Comparison of ENCODE assay signal across 15 cellular contexts in genomic region chr3:57689367-57690053, GRCh38. TPM values are rescaled to one million over a fixed set of nuclear protein-coding genes. Genes with fewer than 3 reads are reported as not detected.
DNase-seq lines count a peak whose midpoint lies in the region; ATAC-seq and TF ChIP-seq lines count a peak whose summit lies in the region.
"Had no signal": no experiment of that assay in that cellular context is flagged by ENCODE, and none has a peak within 500 bp of the region (broad histone marks: within the 10 kb centered on the region; RNA-seq: fewer than 3 reads in every experiment).

No MANE protein-coding gene starts in this region.

- peaks cover 62% of the 10 kb centered on the region for H3K4me1 Mint-ChIP-seq in CD8-positive, alpha-beta T cell (ENCODE audit: low read depth)
- peaks cover 25% of the 10 kb centered on the region for H3K4me1 Mint-ChIP-seq in activated T-helper 17 cell treated with anti-CD3 and anti-CD28 coated beads, Interleukin-2, amount 50 U/mL, for 72 hours

- no peaks in the 10 kb centered on the region for H3K9me3 ChIP-seq in CD8-positive, alpha-beta T cell (ENCODE audit: low read length)
- H3K9me3 ChIP-seq in ovary, result no peaks in the 10 kb centered on the region

- no peaks in the 10 kb centered on the region for H3K9me3 Mint-ChIP-seq in CD8-positive, alpha-beta T cell
- H3K9me3 Mint-ChIP-seq in activated T-helper 17 cell treated with anti-CD3 and anti-CD28 coated beads, Interleukin-2, amount 50 U/mL, for 72 hours, result no peaks in the 10 kb centered on the region

- peak overlapping the region; percentile 55 for H3K27ac Mint-ChIP-seq in CD8-positive, alpha-beta T cell
- H3K27ac Mint-ChIP-seq in activated T-helper 17 cell treated with anti-CD3 and anti-CD28 coated beads, Interleukin-2, amount 50 U/mL, for 72 hours, result no peak overlapping the region

- WGBS in mesendoderm (ENCODE audit: extremely low coverage, insufficient coverage, low lambda C conversion rate), result no CpG with 5 or more reads among the region's 4 CpGs
- WGBS in ovary, 3 donors, result 59 to 71% (median 64%) methylated on average over 4 of the region's 4 CpGs

- no peak overlapping the region for H2BK5ac ChIP-seq in mesendoderm (ENCODE audit: low read length)

- no peak overlapping the region for H3K4ac ChIP-seq in mesendoderm (ENCODE audit: low read depth, low read length)

- intact Hi-C loops in CD8-positive, alpha-beta T cell (cut with DNase I, micrococcal nuclease), result loop anchor here (2.0 to 10.0 kb wide), 4 partner anchors 17 to 465 kb away; partner anchors contain the start of gene APPL1 (in 1 of the 2)
- intact Hi-C loops in ovary (cut with DNase I), result loop anchor here in 1 of 4 donors (5.0 kb wide), 1 partner anchor 68 kb away; the partner anchor contains the start of gene SLMAP

- TF ChIP-seq POLR2A in ovary (IDR thresholded peaks at IDR 0.05), result no peak

- no peak overlapping the region for H3K27ac ChIP-seq in CD8-positive, alpha-beta T cell (ENCODE audit: low read depth, low read length)
- H3K27ac ChIP-seq in mesendoderm (ENCODE audit: low read depth, low read length) (no peak overlapping the region), ovary (no peak overlapping the region)

- no peak overlapping the region for H3K56ac ChIP-seq in mesendoderm (ENCODE audit: low read length)

- no peaks in the 10 kb centered on the region for H3K36me3 ChIP-seq in CD8-positive, alpha-beta T cell (ENCODE audit: insufficient read depth, low read length)
- H3K36me3 ChIP-seq in H7 (replicated peaks; ENCODE audit: control insufficient read depth, insufficient read depth, low read length), result no peaks in the 10 kb centered on the region
- no peaks in the 10 kb centered on the region for H3K36me3 ChIP-seq in mesendoderm (ENCODE audit: control insufficient read depth, insufficient read depth, low read length)
- H3K36me3 ChIP-seq in ovary, result no peaks in the 10 kb centered on the region

- CTCF ChIA-PET in CD8-positive, alpha-beta T cell (lab: Charles Lee), result interaction anchor here (0.7 to 1.0 kb wide), 2 partner anchors 79 to 292 kb away, joined by 3 read pairs; no protein-coding TSS in a partner anchor

- H3K4me1 ChIP-seq in CD8-positive, alpha-beta T cell (ENCODE audit: insufficient read depth, low read length), result peaks cover 64% of the 10 kb centered on the region
- H3K4me1 ChIP-seq in mesendoderm (ENCODE audit: control insufficient read depth, low read depth, low read length), result no peaks in the 10 kb centered on the region
- peaks cover 11% of the 10 kb centered on the region for H3K4me1 ChIP-seq in ovary (ENCODE audit: insufficient read depth)

- H4K8ac ChIP-seq in mesendoderm (ENCODE audit: low read depth, low read length), result no peak overlapping the region

- TF ChIP-seq CTCF in CD8-positive, alpha-beta T cell (IDR thresholded peaks at IDR 0.05), result no peak
- TF ChIP-seq CTCF in ovary (IDR thresholded peaks at IDR 0.05), result no peak

- POLR2A ChIA-PET in CD8-positive, alpha-beta T cell (lab: Charles Lee), result interaction anchor here (1.0 to 1.2 kb wide), 3 partner anchors 22 to 798 kb away, joined by 3 read pairs; partner anchors contain the start of gene PDE12

- no peak for DNase-seq in CD8-positive, alpha-beta T cell
- DNase-seq in H7 (peak; percentile 62), mesendoderm (peak; percentile 76), mesenteric fat pad (ENCODE audit: low spot score) (no peak), NCI-H1417 treated with DMSO at 0.1 percent for 48 hours (lab: John Stamatoyannopoulos, UW) (no peak), left lobe of liver (ENCODE audit: low spot score) (no peak), ovary (no peak)
- DNase-seq: activated CD4-positive, alpha-beta T cell treated with anti-CD3 and anti-CD28 coated beads for 1 hour; GDM1; left ventricle myocardium superior; MV-4-11; NCI-H446; occipital lobe had no signal

- H2BK15ac ChIP-seq in mesendoderm (replicated peaks; ENCODE audit: low read depth), result no peak overlapping the region

- no peaks in the 10 kb centered on the region for H3K27me3 Mint-ChIP-seq in CD8-positive, alpha-beta T cell (ENCODE audit: low read depth)
- no peaks in the 10 kb centered on the region for H3K27me3 Mint-ChIP-seq in activated T-helper 17 cell treated with anti-CD3 and anti-CD28 coated beads, Interleukin-2, amount 50 U/mL, for 72 hours

- H2AK5ac ChIP-seq in mesendoderm (ENCODE audit: low read length), result no peak overlapping the region

- H3K9ac ChIP-seq in mesendoderm (ENCODE audit: low read length), result no peak overlapping the region

- TF ChIP-seq EP300 in ovary (IDR thresholded peaks at IDR 0.05), result no peak

- no peak for ATAC-seq in CD8-positive, alpha-beta T cell
- ATAC-seq in activated T-helper 17 cell treated with anti-CD3 and anti-CD28 coated beads, Interleukin-2, amount 50 U/mL, for 72 hours (replicated peaks), result no peak
- ATAC-seq in left lobe of liver, result no peak
- ATAC-seq: left ventricle myocardium superior had no signal

- no peak overlapping the region for H3K4me2 ChIP-seq in mesendoderm (ENCODE audit: low read length)
- H3K4me2 ChIP-seq: smooth muscle cell had no signal

- H3K27me3 ChIP-seq in CD8-positive, alpha-beta T cell (ENCODE audit: insufficient read depth, low read length), result no peaks in the 10 kb centered on the region
- H3K27me3 ChIP-seq in H7 (ENCODE audit: control insufficient read depth, insufficient read depth, low read length), result no peaks in the 10 kb centered on the region
- H3K27me3 ChIP-seq in mesendoderm (ENCODE audit: insufficient read depth, low read length, poor library complexity), result no peaks in the 10 kb centered on the region
- no peaks in the 10 kb centered on the region for H3K27me3 ChIP-seq in ovary

- H4K5ac ChIP-seq in mesendoderm (ENCODE audit: low read length), result no peak overlapping the region

- peak overlapping the region; percentile 92 for H3K4me3 Mint-ChIP-seq in CD8-positive, alpha-beta T cell
- peak overlapping the region; percentile 96 for H3K4me3 Mint-ChIP-seq in activated T-helper 17 cell treated with anti-CD3 and anti-CD28 coated beads, Interleukin-2, amount 50 U/mL, for 72 hours

- H3K23ac ChIP-seq in mesendoderm (ENCODE audit: low read length), result no peak overlapping the region

- H3K79me2 ChIP-seq in mesendoderm (ENCODE audit: control insufficient read depth, insufficient read depth, low read length), result peaks cover 22% of the 10 kb centered on the region

- no peak overlapping the region for H3K18ac ChIP-seq in mesendoderm (ENCODE audit: low read length)

- peaks cover 7% of the 10 kb centered on the region for H3K79me1 ChIP-seq in mesendoderm (ENCODE audit: low read length)

- H3K4me3 ChIP-seq in CD8-positive, alpha-beta T cell (ENCODE audit: low read depth, low read length), result no peak overlapping the region
- H3K4me3 ChIP-seq in H7 (ENCODE audit: insufficient read depth, low read depth, low read length) (no peak overlapping the region), mesendoderm (ENCODE audit: low read length) (no peak overlapping the region), ovary (no peak overlapping the region)
- H3K4me3 ChIP-seq: smooth muscle cell had no signal

- H2BK120ac ChIP-seq in mesendoderm (ENCODE audit: low read depth, low read length), result no peak overlapping the region

- peaks cover 26% of the 10 kb centered on the region for H3K36me3 Mint-ChIP-seq in CD8-positive, alpha-beta T cell
- peaks cover 35% of the 10 kb centered on the region for H3K36me3 Mint-ChIP-seq in activated T-helper 17 cell treated with anti-CD3 and anti-CD28 coated beads, Interleukin-2, amount 50 U/mL, for 72 hours (ENCODE audit: low read depth)

RNA-seq across cellular contexts. Expression of gene DENND6A, which starts 3.4 kb away (rescaled TPM):
- total RNA-seq in CD8-positive, alpha-beta T cell, result 10 to 100 TPM; 74.6 to 79.3 TPM
- total RNA-seq in H7 (2014; rRNA removed; shearing (Covaris generic)), result 12.0 and 15.9 TPM in 2 replicates
- 10 to 100 TPM; 17.1 to 18.3 TPM for total RNA-seq in activated T-helper 17 cell treated with anti-CD3 and anti-CD28 coated beads, Interleukin-2, amount 50 U/mL, for 72 hours
- polyA plus RNA-seq in mesendoderm (2013, experiment 1 of 2), result 10.2 TPM
- polyA plus RNA-seq in mesendoderm (2013, experiment 2 of 2), result 9.0 TPM
- 30.9 TPM for total RNA-seq in mesenteric fat pad
- total RNA-seq in left lobe of liver, result 6.1 TPM
- 10 to 100 TPM; 17.8 to 52.4 (median 39.9) TPM for total RNA-seq in ovary
- 10 to 100 TPM; 15.5 to 21.3 TPM for polyA plus RNA-seq in ovary

Comparison
In these comparisons a context has a peak if more than half of its experiments do, and no peak if none do; other contexts are left out.
1. DNase-seq: peak in H7 (single experiment) and mesendoderm (single experiment); none in CD8-positive, alpha-beta T cell (0 of 7), mesenteric fat pad (single experiment), NCI-H1417 treated with DMSO at 0.1 percent for 48 hours (single experiment), left lobe of liver (single experiment) and ovary (0 of 5).